8 cellular contexts compared by ENCODE assay signal in the genomic region with DNA sequence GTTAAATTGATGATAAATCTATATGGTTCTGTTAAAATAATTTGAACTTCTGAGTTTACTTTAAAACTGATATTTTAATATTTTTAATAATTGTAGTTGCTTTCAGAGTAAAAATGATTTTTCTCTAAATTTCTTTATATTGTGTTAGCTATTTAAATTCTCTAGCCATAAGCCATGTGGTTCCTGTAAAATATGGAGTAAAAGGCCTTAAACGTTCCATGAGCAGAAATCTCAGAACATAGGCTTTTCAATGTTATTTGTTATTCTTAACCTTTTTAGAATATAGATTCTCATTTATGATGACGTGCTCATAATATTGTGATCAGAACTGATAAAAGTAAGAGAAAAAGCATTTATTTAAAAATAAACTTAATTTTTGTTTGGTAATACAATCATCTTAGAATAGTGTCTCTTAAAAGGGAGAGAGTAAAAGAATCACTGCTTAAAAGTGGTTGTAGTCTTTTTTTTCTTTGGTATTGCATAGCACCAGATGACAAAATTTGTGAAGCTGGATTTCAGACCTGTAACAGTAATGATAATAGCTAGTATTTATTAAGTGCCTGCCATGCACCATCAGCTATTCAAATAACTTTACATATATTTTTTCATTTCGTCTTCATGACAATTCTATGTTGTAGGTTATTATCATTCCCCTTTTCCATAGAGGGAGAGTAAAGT. TPM values are rescaled to one million over a fixed set of nuclear protein-coding genes. Genes with fewer than 3 reads are reported as not detected.
DNase-seq lines count a peak whose midpoint lies in the region; ATAC-seq and TF ChIP-seq lines count a peak whose summit lies in the region.

No MANE protein-coding gene starts in this region.

- peak overlapping the region; percentile 76 for H3K4me3 ChIP-seq in cardiac muscle cell
- peak overlapping the region; percentile 66 for H3K4me3 ChIP-seq in lower lobe of right lung
- peak overlapping the region; percentile 46 for H3K4me3 ChIP-seq in urinary bladder (ENCODE audit: low read depth, low read length)

- peak overlapping the region; percentile 87 to 100 (median 100) for H3K27ac Mint-ChIP-seq in brain

- H3K27me3 ChIP-seq in cardiac muscle cell (no peaks in the 10 kb centered on the region), lower lobe of right lung (ENCODE audit: low read depth) (no peaks in the 10 kb centered on the region)

- 11% methylated on average over 3 of the region's 3 CpGs for WGBS in urinary bladder

- H3K27me3 Mint-ChIP-seq in brain, result peaks cover 19% of the 10 kb centered on the region

- DNase-seq in cardiac muscle cell (ENCODE audit: low read depth in 1 of 2, low spot score in 1 of 2) (no peak), left ventricle myocardium superior (no peak), lower lobe of right lung (no peak), NCI-H146 treated with DMSO at 0.1 percent for 48 hours (lab: John Stamatoyannopoulos, UW; ENCODE audit: unreplicated experiment) (no peak)

- no peak for TF ChIP-seq CTCF in cardiac muscle cell (IDR thresholded peaks at IDR 0.05; ENCODE audit: low read depth, low read length)
- no peak for TF ChIP-seq CTCF in brain (conservative IDR thresholded peaks at IDR 0.05)
- no peak for TF ChIP-seq CTCF in lower lobe of right lung (IDR thresholded peaks at IDR 0.05)

- H3K9me3 Mint-ChIP-seq in brain, result peaks cover 0 to 12% (median 0%) of the 10 kb centered on the region in 5 experiments

- H3K36me3 Mint-ChIP-seq in brain, result peaks cover 25% of the 10 kb centered on the region

- H3K4me1 ChIP-seq in cardiac muscle cell (ENCODE audit: low read depth) (peaks cover 13% of the 10 kb centered on the region), lower lobe of right lung (peaks cover 60% of the 10 kb centered on the region), urinary bladder (ENCODE audit: insufficient read depth) (no peaks in the 10 kb centered on the region)

- intact Hi-C loops in left ventricle myocardium superior (cut with micrococcal nuclease) (loop anchor here (10.0 kb wide), 1 partner anchor 64 kb away; no protein-coding TSS in a partner anchor), lower lobe of right lung (cut with DNase I) (no loop called here)

- H3K36me3 ChIP-seq in cardiac muscle cell (no peaks in the 10 kb centered on the region), lower lobe of right lung (no peaks in the 10 kb centered on the region), urinary bladder (ENCODE audit: insufficient read depth) (no peaks in the 10 kb centered on the region)

- peak overlapping the region; percentile 88 to 100 (median 99) for H3K4me3 Mint-ChIP-seq in brain

- H3K9me3 ChIP-seq in cardiac muscle cell (ENCODE audit: low read depth) (no peaks in the 10 kb centered on the region), lower lobe of right lung (no peaks in the 10 kb centered on the region)

- no peak for ATAC-seq in left ventricle myocardium superior
- ATAC-seq in lower lobe of right lung, result no peak
- ATAC-seq in GM21619 (IDR thresholded peaks at IDR 0.05; ENCODE audit: unreplicated experiment), result no peak
- no peak for ATAC-seq in GM18519 (IDR thresholded peaks at IDR 0.05; ENCODE audit: low FRiP score, unreplicated experiment)

- H3K4me1 Mint-ChIP-seq in brain, result peaks cover 61% of the 10 kb centered on the region

- H3K27ac ChIP-seq in cardiac muscle cell, result no peak overlapping the region
- H3K27ac ChIP-seq in lower lobe of right lung, result peak overlapping the region; percentile 90
- H3K27ac ChIP-seq in urinary bladder (ENCODE audit: low read depth), result no peak overlapping the region

RNA-seq across cellular contexts. Expression of a gene that starts 2.7 kb away (rescaled TPM):
- total RNA-seq in cardiac muscle cell, result 15.0 and 24.9 TPM in 2 replicates
- polyA plus RNA-seq in cardiac muscle cell, result 12.7 and 17.8 TPM in 2 replicates
- total RNA-seq in left ventricle myocardium superior, result 50.0 TPM
- 16.5 TPM for polyA plus RNA-seq in brain (ENCODE audit: insufficient read depth, low read depth, low replicate concordance)
- total RNA-seq in lower lobe of right lung, result 137 TPM
- 86.7 TPM for total RNA-seq in urinary bladder
- 20.1 TPM for polyA plus RNA-seq in urinary bladder
